ENCODE assay signal across 13 cellular contexts in genomic region chr2:36695746-36696415, GRCh38. TPM values are rescaled to one million over a fixed set of nuclear protein-coding genes. Genes with fewer than 3 reads are reported as not detected.
DNase-seq lines count a peak whose midpoint lies in the region; ATAC-seq and TF ChIP-seq lines count a peak whose summit lies in the region.
"Had no signal": no experiment of that assay in that cellular context is flagged by ENCODE, and none has a peak within 500 bp of the region (broad histone marks: within the 10 kb centered on the region; RNA-seq: fewer than 3 reads in every experiment).

No MANE protein-coding gene starts in this region.

- H3K9me3 Mint-ChIP-seq in WTC11 = no peaks in the 10 kb centered on the region
- H3K9me3 Mint-ChIP-seq: activated naive CD4-positive, alpha-beta T cell treated with anti-CD3 and anti-CD28 coated beads, Interleukin-2, amount 50 U/mL, for 72 hours had no signal

- H3K4me1 ChIP-seq in A673 (ENCODE audit: insufficient read depth, low read length, poor library complexity, severe bottlenecking) (no peaks in the 10 kb centered on the region), heart right ventricle (no peaks in the 10 kb centered on the region)

- H3K27ac ChIP-seq in A673 (ENCODE audit: low read depth, low read length, poor library complexity, severe bottlenecking) = no peak overlapping the region
- peak overlapping the region in 1 of 10 donors; percentile 19 for H3K27ac ChIP-seq in heart right ventricle

- H3K36me3 ChIP-seq in A673 (ENCODE audit: insufficient read depth, low read length, poor library complexity, severe bottlenecking) (no peaks in the 10 kb centered on the region), H7 (replicated peaks; ENCODE audit: control insufficient read depth, insufficient read depth, low read length) (no peaks in the 10 kb centered on the region), heart right ventricle (no peaks in the 10 kb centered on the region)

- H3K9me3 ChIP-seq in A673 (ENCODE audit: low read depth, low read length, poor library complexity, severe bottlenecking) (no peaks in the 10 kb centered on the region), heart right ventricle (no peaks in the 10 kb centered on the region)

- CTCF ChIA-PET in A673 (lab: Charles Lee) = no interaction called here
- CTCF ChIA-PET in WTC11 (lab: Charles Lee) = interaction anchor here (0.6 to 4.8 kb wide), 4 partner anchors 75 to 185 kb away, joined by 3 to 29 read pairs (median 10); no protein-coding TSS in a partner anchor

- TF ChIP-seq CTCF in A673 (conservative IDR thresholded peaks at IDR 0.05; ENCODE audit: low read depth, low read length) = peak; percentile 30; the same call in 1 of the 2 replicates
- TF ChIP-seq CTCF in WTC11 (IDR thresholded peaks at IDR 0.05) = no peak
- TF ChIP-seq CTCF in heart right ventricle (IDR thresholded peaks at IDR 0.05) = peak in 3 of 9 donors; percentile 17 to 38 (median 23)

- H3K27me3 ChIP-seq in A673 (replicated peaks; ENCODE audit: insufficient read depth, low read depth, low read length, poor library complexity) (no peaks in the 10 kb centered on the region), H7 (ENCODE audit: control insufficient read depth, insufficient read depth, low read length) (no peaks in the 10 kb centered on the region), heart right ventricle (peaks cover 0 to 7% (median 0%) of the 10 kb centered on the region in 7 donors)

- ATAC-seq in WTC11 = peak; percentile 92
- ATAC-seq in heart right ventricle = peak in 6 of 8 donors; percentile 45 to 71 (median 52)
- ATAC-seq in HG03432 (IDR thresholded peaks at IDR 0.05; ENCODE audit: unreplicated experiment) = no peak
- ATAC-seq in HG03442 (IDR thresholded peaks at IDR 0.05; ENCODE audit: unreplicated experiment) = no peak
- ATAC-seq in GM19324 (IDR thresholded peaks at IDR 0.05; ENCODE audit: low FRiP score, unreplicated experiment) = no peak

- DNase-seq in A673 (ENCODE audit: low spot score) = peak; percentile 35
- DNase-seq in H7 = peak; percentile 31
- DNase-seq in WTC11 (ENCODE audit: low spot score) = no peak
- DNase-seq in heart right ventricle = no peak
- no peak for DNase-seq in T-helper 2 cell
- DNase-seq: activated CD4-positive, CD25-positive, alpha-beta regulatory T cell; KBM-7; midbrain had no signal

- WGBS in heart right ventricle, 2 donors = 61 to 63% methylated on average over 7 of the region's 7 CpGs

- BruUV-seq in A673 (replicated peaks; lab: Mats Ljungman, UMichigan) = no TSS peak

- intact Hi-C loops in A673 (cut with micrococcal nuclease; ENCODE audit: unreplicated experiment) (no loop called here), heart right ventricle (cut with DNase I) (loop anchor here in 1 of 10 donors (10.0 kb wide), 1 partner anchor 89 kb away; no protein-coding TSS in a partner anchor)

- peaks cover 19% of the 10 kb centered on the region for H3K4me1 Mint-ChIP-seq in WTC11

- POLR2A ChIA-PET in A673 (lab: Charles Lee; ENCODE audit: low non-redundant PET) = no interaction called here
- POLR2A ChIA-PET in WTC11 (lab: Charles Lee) = no interaction called here

- H3K4me3 ChIP-seq in A673 (ENCODE audit: low read depth, low read length, poor library complexity, severe bottlenecking) (no peak overlapping the region), H7 (ENCODE audit: insufficient read depth, low read depth, low read length) (no peak overlapping the region), heart right ventricle (peak overlapping the region in 4 of 10 donors; percentile 23 to 38 (median 35))

- no peaks in the 10 kb centered on the region for H3K36me3 Mint-ChIP-seq in WTC11
- H3K36me3 Mint-ChIP-seq: activated naive CD4-positive, alpha-beta T cell treated with anti-CD3 and anti-CD28 coated beads, Interleukin-2, amount 50 U/mL, for 72 hours had no signal

- H3K4me3 Mint-ChIP-seq in WTC11 = no peak overlapping the region

- no peak overlapping the region for H3K27ac Mint-ChIP-seq in WTC11
- H3K27ac Mint-ChIP-seq: activated naive CD4-positive, alpha-beta T cell treated with anti-CD3 and anti-CD28 coated beads, Interleukin-2, amount 50 U/mL, for 72 hours had no signal

- H3K27me3 Mint-ChIP-seq in WTC11 (ENCODE audit: low read depth) = no peaks in the 10 kb centered on the region

TF ChIP-seq in WTC11, 78 proteins besides CTCF, POLR2A, EP300 and RAD21 (continues in another document):
- TF ChIP-seq ZNF281 (CRISPR knock-in tag; IDR thresholded peaks at IDR 0.05) (no peak), ATF2 (CRISPR knock-in tag; IDR thresholded peaks at IDR 0.05; ENCODE audit: borderline replicate concordance, low read depth) (no peak), MLX (CRISPR knock-in tag; IDR thresholded peaks at IDR 0.05) (no peak), MYBL2 (CRISPR knock-in tag; IDR thresholded peaks at IDR 0.05) (no peak), E2F1 (CRISPR knock-in tag; IDR thresholded peaks at IDR 0.05) (no peak)

RNA-seq across cellular contexts. Expression of gene VIT, which starts 0.6 kb away (rescaled TPM):
- total RNA-seq in A673 (2021) (not detected in 2 replicates), WTC11 (2021) (0.11 to 0.46 TPM (median 0.27 TPM) in 3 replicates), heart right ventricle (10 to 100 TPM in 3 of 10 donors, 1 to 10 TPM in 7; 1.2 to 23.6 (median 4.7) TPM)
- 0.52 TPM in 1 of 2 replicates, not detected in the other for total RNA-seq in H7 (2014; rRNA removed; shearing (Covaris generic))
- 1 to 10 TPM; 2.7 to 9.6 TPM for polyA plus RNA-seq in heart right ventricle
- total RNA-seq: activated naive CD4-positive, alpha-beta T cell treated with anti-CD3 and anti-CD28 coated beads, Interleukin-2, amount 50 U/mL, for 72 hours; temporal lobe had no signal

Comparison
In these comparisons a context has a peak if more than half of its experiments do, and no peak if none do; other contexts are left out.
1. DNase-seq: peak in A673 (single experiment) and H7 (single experiment); none in WTC11 (single experiment), heart right ventricle (0 of 2) and T-helper 2 cell (0 of 5).
2. ATAC-seq: peak in WTC11 (single experiment) and heart right ventricle (6 of 8); none in HG03432 (single experiment), HG03442 (single experiment) and GM19324 (single experiment).